Comparison of ENCODE assay signal across 8 cellular contexts in the genomic region with DNA sequence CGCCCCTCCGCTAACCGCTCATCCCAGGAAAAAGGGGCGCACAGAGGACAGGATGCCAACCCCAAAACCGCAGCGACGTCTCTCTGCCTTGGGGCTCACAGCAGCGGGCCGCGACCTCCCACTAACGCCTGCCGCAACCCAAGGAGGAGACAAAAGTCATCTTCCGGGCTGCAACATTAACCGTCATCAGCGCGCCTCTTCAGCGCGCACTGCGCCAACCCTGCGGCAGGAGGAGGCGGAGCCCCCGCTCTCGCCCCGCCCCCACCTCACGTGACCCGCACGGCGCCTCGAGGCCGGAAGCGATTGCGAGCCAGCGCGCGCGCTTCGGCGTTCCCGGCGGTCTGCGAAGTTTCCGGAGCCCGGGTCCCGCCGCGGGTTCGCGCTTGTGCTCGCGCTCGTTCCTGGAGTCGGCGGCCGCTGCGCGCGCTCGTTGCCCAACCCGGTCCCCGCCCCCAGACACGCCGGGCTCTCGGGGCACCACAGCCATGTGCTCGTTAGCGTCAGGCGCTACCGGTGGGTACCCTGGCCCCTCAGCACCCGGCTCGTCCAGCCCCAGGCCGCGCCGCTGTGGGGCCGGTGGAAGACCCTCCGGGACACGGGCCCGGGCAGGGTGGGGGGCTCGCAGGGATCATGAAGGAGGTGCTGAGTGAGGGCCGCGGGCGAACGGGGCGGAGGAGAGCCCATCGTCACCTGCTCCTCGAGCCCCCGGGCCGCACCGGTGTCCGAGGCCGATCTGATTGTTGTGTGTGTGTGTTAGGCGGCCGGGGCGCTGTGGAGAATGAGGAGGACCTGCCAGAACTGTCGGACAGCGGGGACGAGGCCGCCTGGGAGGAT. TPM values are rescaled to one million over a fixed set of nuclear protein-coding genes. Genes with fewer than 3 reads are reported as not detected.
DNase-seq lines count a peak whose midpoint lies in the region; ATAC-seq and TF ChIP-seq lines count a peak whose summit lies in the region.

TSS of gene PRMT3 (plus strand) at position 455 of the 834 bp plus-strand sequence. CDS start at position 486, 31 bp downstream.

- no peaks in the 10 kb centered on the region for H3K9me3 Mint-ChIP-seq in activated B cell treated with CpG ODN at 0.5 μM for 24 hours
- no peaks in the 10 kb centered on the region for H3K9me3 Mint-ChIP-seq in immature natural killer cell

- POLR2A ChIA-PET in activated B cell treated with CpG ODN at 0.5 μM for 24 hours (lab: Charles Lee), result interaction anchor here (0.6 to 3.1 kb wide), 5 partner anchors 20 to 259 kb away, joined by 3 to 22 read pairs (median 4); partner anchors contain the start of gene HTATIP2

- ATAC-seq in GM19035 (IDR thresholded peaks at IDR 0.05; ENCODE audit: unreplicated experiment) (peak; percentile 81), HG03342 (IDR thresholded peaks at IDR 0.05; ENCODE audit: unreplicated experiment) (peak; percentile 78), activated B cell treated with CpG ODN at 0.5 μM for 24 hours (ENCODE audit: low read depth) (peak; percentile 84)

- H3K27me3 Mint-ChIP-seq in activated B cell treated with CpG ODN at 0.5 μM for 24 hours (no peaks in the 10 kb centered on the region), immature natural killer cell (ENCODE audit: low read depth in 3 of 3) (peaks cover 7 to 13% (median 13%) of the 10 kb centered on the region in 3 donors)

- peak within 1 kb of the TSS; percentile 100 for H3K27ac Mint-ChIP-seq in activated B cell treated with CpG ODN at 0.5 μM for 24 hours
- H3K27ac Mint-ChIP-seq in immature natural killer cell, result peak within 1 kb of the TSS; percentile 96 to 100 (median 99)

- H3K36me3 Mint-ChIP-seq in activated B cell treated with CpG ODN at 0.5 μM for 24 hours (ENCODE audit: low read depth) (peaks cover 33% of the 10 kb centered on the region), immature natural killer cell (peaks cover 0 to 12% (median 0%) of the 10 kb centered on the region in 3 donors)

- TF ChIP-seq CTCF in AG10803 (conservative IDR thresholded peaks at IDR 0.05; ENCODE audit: low read length) (no peak), activated B cell treated with CpG ODN at 0.5 μM for 24 hours (IDR thresholded peaks at IDR 0.05) (peak; percentile 62), cardiac fibroblast (IDR thresholded peaks at IDR 0.05; ENCODE audit: low read depth, low read length) (no peak)

- intact Hi-C loops in activated B cell treated with CpG ODN at 0.5 μM for 24 hours (cut with micrococcal nuclease), result loop anchor here (1.0 to 10.0 kb wide), 5 partner anchors 10 to 1273 kb away; partner anchors contain the start of genes HTATIP2 and ZDHHC13

- H3K4me3 ChIP-seq in AG10803 (ENCODE audit: low read length) (peak within 1 kb of the TSS; percentile 95), cardiac fibroblast (replicated peaks in 1 of 2; ENCODE audit: low read depth in 2 of 2, low read length in 2 of 2) (peak within 1 kb of the TSS; percentile 88 to 97)

- H3K4me1 Mint-ChIP-seq in activated B cell treated with CpG ODN at 0.5 μM for 24 hours (peaks cover 28% of the 10 kb centered on the region), immature natural killer cell (peaks cover 22 to 26% of the 10 kb centered on the region in 2 donors)

- DNase-seq in AG10803 (ENCODE audit: low read depth), result peak; percentile 94
- DNase-seq in NCI-H345 (lab: John Stamatoyannopoulos, UW), result peak; percentile 98
- DNase-seq in activated B cell treated with CpG ODN at 0.5 μM for 24 hours, result peak; percentile 99
- DNase-seq in cardiac fibroblast (ENCODE audit: low read depth in 2 of 2), result peak; percentile 96 to 98
- peak; percentile 97 to 98 (median 98) for DNase-seq in immature natural killer cell
- DNase-seq in smooth muscle cell of the brain vasculature (ENCODE audit: low read depth, low spot score), result peak; percentile 83

- peak within 1 kb of the TSS; percentile 97 for H3K4me3 Mint-ChIP-seq in activated B cell treated with CpG ODN at 0.5 μM for 24 hours
- H3K4me3 Mint-ChIP-seq in immature natural killer cell, result peak within 1 kb of the TSS; percentile 95 to 99 (median 99)

- CTCF ChIA-PET in activated B cell treated with CpG ODN at 0.5 μM for 24 hours (lab: Charles Lee), result interaction anchor here (0.7 to 1.1 kb wide), 3 partner anchors 15 to 33 kb away, joined by 3 read pairs; no protein-coding TSS in a partner anchor

RNA-seq across cellular contexts. Expression of gene PRMT3, which starts in this region (rescaled TPM):
- total RNA-seq in activated B cell treated with CpG ODN at 0.5 μM for 24 hours, result 21.7 and 24.9 TPM in 2 replicates
- polyA plus RNA-seq in immature natural killer cell, result 1 to 10 TPM; 4.2 to 5.1 (median 5.0) TPM

Comparison
In these comparisons a context has a peak if more than half of its experiments do, and no peak if none do; other contexts are left out.
1. Peak in every context shown above with its lines: DNase-seq, ATAC-seq and H3K4me3 ChIP-seq.